ENCODE assay signal across 16 cellular contexts in genomic region chr5:66701244-66701643, GRCh38.
DNase-seq lines count a peak whose midpoint lies in the region; ATAC-seq lines count a peak whose summit lies in the region.
"Had no signal": no experiment of that assay in that cellular context is flagged by ENCODE, and none has a peak within 500 bp of the region (broad histone marks: within the 10 kb centered on the region; RNA-seq: fewer than 3 reads in every experiment).

No MANE protein-coding gene starts in this region.

- H3K27ac Mint-ChIP-seq in stimulated activated memory B cell treated with anti-CD40 and anti-IgM and Interleukin-4, amounts not matched to agents 10 μg/mL and 1 μg/mL and 100 μg/mL, for 72 hours: no peak overlapping the region
- no peak overlapping the region for H3K27ac Mint-ChIP-seq in activated CD4-positive, alpha-beta T cell treated with anti-CD3 and anti-CD28 coated beads, Interleukin-2, amount 10 ng/mL, durations not matched to agents 24 days and 14 days
- H3K27ac Mint-ChIP-seq: activated CD8-positive, alpha-beta T cell treated with anti-CD3 and anti-CD28 coated beads for 36 hours; CD4-positive, alpha-beta memory T cell had no signal

- peaks cover 43% of the 10 kb centered on the region for H3K4me1 Mint-ChIP-seq in stimulated activated memory B cell treated with anti-CD40 and anti-IgM and Interleukin-4, amounts not matched to agents 10 μg/mL and 1 μg/mL and 100 μg/mL, for 72 hours
- no peaks in the 10 kb centered on the region for H3K4me1 Mint-ChIP-seq in activated CD4-positive, alpha-beta T cell treated with anti-CD3 and anti-CD28 coated beads, Interleukin-2, amount 10 ng/mL, durations not matched to agents 24 days and 14 days
- H3K4me1 Mint-ChIP-seq: CD4-positive, alpha-beta memory T cell had no signal

- no peaks in the 10 kb centered on the region for H3K36me3 Mint-ChIP-seq in stimulated activated memory B cell treated with anti-CD40 and anti-IgM and Interleukin-4, amounts not matched to agents 10 μg/mL and 1 μg/mL and 100 μg/mL, for 72 hours
- H3K36me3 Mint-ChIP-seq in activated CD4-positive, alpha-beta T cell treated with anti-CD3 and anti-CD28 coated beads, Interleukin-2, amount 10 ng/mL, durations not matched to agents 24 days and 14 days (ENCODE audit: low read depth): no peaks in the 10 kb centered on the region
- H3K36me3 Mint-ChIP-seq: CD4-positive, alpha-beta memory T cell had no signal

- no peaks in the 10 kb centered on the region for H3K9me3 Mint-ChIP-seq in stimulated activated memory B cell treated with anti-CD40 and anti-IgM and Interleukin-4, amounts not matched to agents 10 μg/mL and 1 μg/mL and 100 μg/mL, for 72 hours
- no peaks in the 10 kb centered on the region for H3K9me3 Mint-ChIP-seq in activated CD4-positive, alpha-beta T cell treated with anti-CD3 and anti-CD28 coated beads, Interleukin-2, amount 10 ng/mL, durations not matched to agents 24 days and 14 days
- H3K9me3 Mint-ChIP-seq: activated CD8-positive, alpha-beta T cell treated with anti-CD3 and anti-CD28 coated beads for 36 hours had no signal

- intact Hi-C loops in activated CD4-positive, alpha-beta T cell treated with anti-CD3 and anti-CD28 coated beads, Interleukin-2, amount 10 ng/mL, durations not matched to agents 24 days and 14 days (cut with micrococcal nuclease): no loop called here

- ATAC-seq in GM19023 (IDR thresholded peaks at IDR 0.05; ENCODE audit: unreplicated experiment): peak; percentile 86
- peak; percentile 90 for ATAC-seq in GM21737 (IDR thresholded peaks at IDR 0.05; ENCODE audit: unreplicated experiment)
- ATAC-seq in HG03108 (IDR thresholded peaks at IDR 0.05; ENCODE audit: unreplicated experiment): peak; percentile 52
- peak; percentile 70 for ATAC-seq in stimulated activated memory B cell treated with anti-CD40 and anti-IgM and Interleukin-4, amounts not matched to agents 10 μg/mL and 1 μg/mL and 100 μg/mL, for 72 hours
- ATAC-seq: activated CD8-positive, alpha-beta T cell treated with anti-CD3 and anti-CD28 coated beads for 36 hours; heart left ventricle; left ventricle myocardium superior had no signal

- DNase-seq in NCI-H2081 treated with DMSO at 0.1 percent for 48 hours (lab: John Stamatoyannopoulos, UW) (no peak), NCI-H345 treated with DMSO at 0.1 percent for 48 hours (lab: John Stamatoyannopoulos, UW; ENCODE audit: unreplicated experiment) (no peak), NCI-H446 (lab: John Stamatoyannopoulos, UW) (no peak)
- DNase-seq in activated CD4-positive, alpha-beta T cell treated with anti-CD3 and anti-CD28 coated beads, Interleukin-2, amount 10 ng/mL, durations not matched to agents 24 days and 14 days: no peak
- DNase-seq: activated CD8-positive, alpha-beta T cell treated with anti-CD3 and anti-CD28 coated beads for 36 hours; CD4-positive, alpha-beta memory T cell; heart left ventricle; left ventricle myocardium superior; MV-4-11; NCI-H510A; RPMI8226; tibial artery had no signal

- no peak overlapping the region for H3K4me3 Mint-ChIP-seq in stimulated activated memory B cell treated with anti-CD40 and anti-IgM and Interleukin-4, amounts not matched to agents 10 μg/mL and 1 μg/mL and 100 μg/mL, for 72 hours
- H3K4me3 Mint-ChIP-seq in activated CD4-positive, alpha-beta T cell treated with anti-CD3 and anti-CD28 coated beads, Interleukin-2, amount 10 ng/mL, durations not matched to agents 24 days and 14 days: no peak overlapping the region
- H3K4me3 Mint-ChIP-seq: activated CD8-positive, alpha-beta T cell treated with anti-CD3 and anti-CD28 coated beads for 36 hours; CD4-positive, alpha-beta memory T cell had no signal

- H3K27me3 Mint-ChIP-seq in stimulated activated memory B cell treated with anti-CD40 and anti-IgM and Interleukin-4, amounts not matched to agents 10 μg/mL and 1 μg/mL and 100 μg/mL, for 72 hours: no peaks in the 10 kb centered on the region
- H3K27me3 Mint-ChIP-seq in activated CD4-positive, alpha-beta T cell treated with anti-CD3 and anti-CD28 coated beads, Interleukin-2, amount 10 ng/mL, durations not matched to agents 24 days and 14 days: peaks cover 12% of the 10 kb centered on the region
